In the genomic region with DNA sequence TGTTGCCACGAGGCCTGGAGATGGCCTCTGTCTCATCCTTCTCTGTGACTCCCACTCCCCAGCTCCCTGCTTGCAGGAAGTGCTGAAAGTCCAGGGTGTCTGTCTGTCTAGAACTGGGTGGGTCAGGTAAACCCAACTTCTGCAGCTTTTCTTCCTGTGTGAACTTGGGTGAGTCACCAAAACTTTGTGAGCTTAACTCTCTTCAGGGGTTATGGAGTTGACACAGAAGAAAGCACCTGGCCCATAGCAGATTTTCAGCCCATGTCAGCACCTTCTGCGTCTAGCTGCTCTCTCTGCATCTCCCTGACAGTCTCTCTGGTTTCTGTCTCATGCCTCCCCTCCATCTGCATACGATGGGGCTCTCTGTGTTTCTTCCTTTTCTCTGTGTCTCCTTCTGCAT, we compare ENCODE assay signal across 22 cellular contexts. TPM values are rescaled to one million over a fixed set of nuclear protein-coding genes. Genes with fewer than 3 reads are reported as not detected.
DNase-seq lines count a peak whose midpoint lies in the region; ATAC-seq and TF ChIP-seq lines count a peak whose summit lies in the region.
"Had no signal": no experiment of that assay in that cellular context is flagged by ENCODE, and none has a peak within 500 bp of the region (broad histone marks: within the 10 kb centered on the region; RNA-seq: fewer than 3 reads in every experiment).

No MANE protein-coding gene starts in this region.

- DNase-seq in natural killer cell = no peak
- DNase-seq in natural killer cell treated with Interleukin-12 subunit alpha and Interleukin-12 subunit beta and Interleukin-15 and Interleukin-18, amount 100 ng/mL, for 72 hours (ENCODE audit: low spot score) = no peak
- peak; percentile 77 for DNase-seq in PC-3
- DNase-seq in central memory CD8-positive, alpha-beta T cell (ENCODE audit: low spot score in 2 of 2) = no peak
- no peak for DNase-seq in NCI-H1105 (lab: John Stamatoyannopoulos, UW)
- no peak for DNase-seq in cardiac septum (ENCODE audit: low spot score)
- DNase-seq: CD4-positive, CD25-positive, alpha-beta regulatory T cell; KBM-7; NCI-H1092; NCI-H146; NCI-H1930; NCI-H2107; NCI-H446 treated with DMSO at 0.1 percent for 48 hours; NCI-H526; NCI-H82; Peyer's patch; SK-N-SH; SW 1271 had no signal

- H3K4me3 Mint-ChIP-seq in natural killer cell = no peak overlapping the region
- no peak overlapping the region for H3K4me3 Mint-ChIP-seq in natural killer cell treated with Interleukin-12 subunit alpha and Interleukin-12 subunit beta and Interleukin-15 and Interleukin-18, amount 100 ng/mL, for 72 hours
- H3K4me3 Mint-ChIP-seq in central memory CD8-positive, alpha-beta T cell = no peak overlapping the region
- H3K4me3 Mint-ChIP-seq: CD4-positive, CD25-positive, alpha-beta regulatory T cell had no signal

- peaks cover 33% of the 10 kb centered on the region for H3K27me3 ChIP-seq in PC-3 (ENCODE audit: low read length)

- H3K4me1 ChIP-seq in PC-3 (ENCODE audit: insufficient read depth, low read length) = peaks cover 17% of the 10 kb centered on the region

- H4K20me1 ChIP-seq in PC-3 (ENCODE audit: low read length) = no peaks in the 10 kb centered on the region

- no peak overlapping the region for H3K27ac ChIP-seq in PC-3 (ENCODE audit: low read length)
- H3K27ac ChIP-seq: BLaER1, Peyer's patch had no signal

- no peaks in the 10 kb centered on the region for H3K79me2 ChIP-seq in PC-3 (ENCODE audit: low read length)

- peaks cover 0 to 4% of the 10 kb centered on the region in 2 donors for H3K9me3 Mint-ChIP-seq in natural killer cell
- H3K9me3 Mint-ChIP-seq in natural killer cell treated with Interleukin-12 subunit alpha and Interleukin-12 subunit beta and Interleukin-15 and Interleukin-18, amount 100 ng/mL, for 72 hours = no peaks in the 10 kb centered on the region
- peaks cover 6% of the 10 kb centered on the region for H3K9me3 Mint-ChIP-seq in central memory CD8-positive, alpha-beta T cell

- H3K9ac ChIP-seq in PC-3 (ENCODE audit: low read length) = no peak overlapping the region
- H3K9ac ChIP-seq: BLaER1, SK-N-SH had no signal

- H3K4me1 Mint-ChIP-seq in natural killer cell = peaks cover 17 to 48% of the 10 kb centered on the region in 2 donors
- H3K4me1 Mint-ChIP-seq in natural killer cell treated with Interleukin-12 subunit alpha and Interleukin-12 subunit beta and Interleukin-15 and Interleukin-18, amount 100 ng/mL, for 72 hours (ENCODE audit: low read depth in 2 of 2) = peaks cover 28 to 36% of the 10 kb centered on the region in 2 donors
- H3K4me1 Mint-ChIP-seq in central memory CD8-positive, alpha-beta T cell = peaks cover 43% of the 10 kb centered on the region

- POLR2A ChIA-PET in PC-3 (lab: Charles Lee; ENCODE audit: unreplicated experiment) = no interaction called here

- CTCF ChIA-PET in PC-3 (lab: Charles Lee) = interaction anchor here (1.0 kb wide), 1 partner anchor 125 kb away, joined by 4 read pairs; no protein-coding TSS in a partner anchor

- H3F3A ChIP-seq in PC-3 (ENCODE audit: low read length, unreplicated experiment) = no peaks in the 10 kb centered on the region

- no peaks in the 10 kb centered on the region for H3K9me3 ChIP-seq in PC-3 (ENCODE audit: low read length)
- H3K9me3 ChIP-seq: BLaER1, SK-N-SH had no signal

- ATAC-seq in natural killer cell (peak in 2 of 3 donors; percentile 40 to 55), PC-3 (peak; percentile 50), HG02840 (IDR thresholded peaks at IDR 0.05; ENCODE audit: low FRiP score, unreplicated experiment) (no peak)
- ATAC-seq in natural killer cell treated with Interleukin-12 subunit alpha and Interleukin-12 subunit beta and Interleukin-15 and Interleukin-18, amount 100 ng/mL, for 72 hours = no peak
- peak; percentile 49 for ATAC-seq in central memory CD8-positive, alpha-beta T cell (replicated peaks; ENCODE audit: extremely low read depth, poor library complexity, severe bottlenecking)

- TF ChIP-seq CTCF in natural killer cell (IDR thresholded peaks at IDR 0.05) (no peak), PC-3 (conservative IDR thresholded peaks at IDR 0.05; ENCODE audit: low read depth, low read length) (no peak)

- peaks cover 41% of the 10 kb centered on the region in 2 donors for H3K27me3 Mint-ChIP-seq in natural killer cell (ENCODE audit: low read depth in 2 of 2)
- H3K27me3 Mint-ChIP-seq in natural killer cell treated with Interleukin-12 subunit alpha and Interleukin-12 subunit beta and Interleukin-15 and Interleukin-18, amount 100 ng/mL, for 72 hours = peaks cover 47 to 50% of the 10 kb centered on the region in 2 donors
- H3K27me3 Mint-ChIP-seq in central memory CD8-positive, alpha-beta T cell = peaks cover 83% of the 10 kb centered on the region

- no peak overlapping the region for H3K4me3 ChIP-seq in PC-3 (ENCODE audit: low read length)
- H3K4me3 ChIP-seq: BLaER1, Peyer's patch had no signal

- BruUV-seq in PC-3 (replicated peaks; lab: Mats Ljungman, UMichigan) = no TSS peak

- H3K4me2 ChIP-seq in PC-3 (ENCODE audit: low read length) = no peak overlapping the region
- H3K4me2 ChIP-seq: BLaER1, SK-N-SH had no signal

- no peaks in the 10 kb centered on the region for H3K36me3 Mint-ChIP-seq in natural killer cell
- peaks cover 5% of the 10 kb centered on the region for H3K36me3 Mint-ChIP-seq in natural killer cell treated with Interleukin-12 subunit alpha and Interleukin-12 subunit beta and Interleukin-15 and Interleukin-18, amount 100 ng/mL, for 72 hours
- H3K36me3 Mint-ChIP-seq in central memory CD8-positive, alpha-beta T cell (ENCODE audit: insufficient read depth) = peaks cover 3% of the 10 kb centered on the region
- H3K36me3 Mint-ChIP-seq: CD4-positive, CD25-positive, alpha-beta regulatory T cell had no signal

- H3K27ac Mint-ChIP-seq in natural killer cell = no peak overlapping the region
- no peak overlapping the region for H3K27ac Mint-ChIP-seq in natural killer cell treated with Interleukin-12 subunit alpha and Interleukin-12 subunit beta and Interleukin-15 and Interleukin-18, amount 100 ng/mL, for 72 hours
- H3K27ac Mint-ChIP-seq in central memory CD8-positive, alpha-beta T cell (ENCODE audit: low read depth) = no peak overlapping the region

- intact Hi-C loops in natural killer cell (cut with micrococcal nuclease) (no loop called here), PC-3 (cut with micrococcal nuclease) (loop anchor here (5.0 to 10.0 kb wide), 2 partner anchors 70 to 117 kb away; no protein-coding TSS in a partner anchor), cardiac septum (cut with DNase I) (no loop called here)

- H3K9me2 ChIP-seq in PC-3 (replicated peaks; ENCODE audit: low read length) = no peaks in the 10 kb centered on the region
- H3K9me2 ChIP-seq: SK-N-SH had no signal

- H3K36me3 ChIP-seq in PC-3 (ENCODE audit: low read depth, low read length) = no peaks in the 10 kb centered on the region
- H3K36me3 ChIP-seq: BLaER1, Peyer's patch had no signal

- no peak overlapping the region for H2AFZ ChIP-seq in PC-3 (ENCODE audit: low read length)

RNA-seq across cellular contexts. Expression of a gene that starts 4.2 kb away (rescaled TPM):
- total RNA-seq in natural killer cell (not detected), PC-3 (2014; rRNA removed) (not detected in 2 replicates), cardiac septum (not detected)
- not detected for total RNA-seq in natural killer cell treated with Interleukin-12 subunit alpha and Interleukin-12 subunit beta and Interleukin-15 and Interleukin-18, amount 100 ng/mL, for 72 hours
- total RNA-seq: A172; CD4-positive, CD25-positive, alpha-beta regulatory T cell; Peyer's patch had no signal

RNA-seq across cellular contexts. Expression of a gene that starts 22.9 kb away (rescaled TPM):
- total RNA-seq in natural killer cell = 1 to 10 TPM in 2 of 3 donors, under 1 TPM in 1; 0.55 to 2.6 (median 1.5) TPM
- total RNA-seq in natural killer cell treated with Interleukin-12 subunit alpha and Interleukin-12 subunit beta and Interleukin-15 and Interleukin-18, amount 100 ng/mL, for 72 hours = 1 to 10 TPM in 1 of 2 donors, not detected in 1; 1.1 TPM
- total RNA-seq in PC-3 (2014; rRNA removed) = 1.5 TPM in 1 of 2 replicates, not detected in the other
- not detected for total RNA-seq in cardiac septum
- total RNA-seq: A172; CD4-positive, CD25-positive, alpha-beta regulatory T cell; Daoy had no signal

RNA-seq across cellular contexts. Expression of a gene that starts 37.2 kb away (rescaled TPM):
- 100 to 1,000 TPM; 219 to 658 (median 296) TPM for total RNA-seq in natural killer cell
- total RNA-seq in natural killer cell treated with Interleukin-12 subunit alpha and Interleukin-12 subunit beta and Interleukin-15 and Interleukin-18, amount 100 ng/mL, for 72 hours = 10 to 100 TPM; 17.8 to 17.9 TPM
- 58.9 and 63.5 TPM in 2 replicates for total RNA-seq in PC-3 (2014; rRNA removed)
- total RNA-seq in cardiac septum = 211 TPM

RNA-seq across cellular contexts. Expression of a gene that starts 57.8 kb away (rescaled TPM):
- total RNA-seq in natural killer cell (1 to 10 TPM in 1 of 3 donors, not detected in 2; 2.3 TPM), PC-3 (2014; rRNA removed) (0.15 and 0.23 TPM in 2 replicates), cardiac septum (0.11 TPM)
- total RNA-seq in natural killer cell treated with Interleukin-12 subunit alpha and Interleukin-12 subunit beta and Interleukin-15 and Interleukin-18, amount 100 ng/mL, for 72 hours = 1 to 10 TPM in 1 of 2 donors, not detected in 1; 1.7 TPM
- total RNA-seq: CD4-positive, CD25-positive, alpha-beta regulatory T cell; Peyer's patch had no signal

Comparison
In these comparisons a context has a peak if more than half of its experiments do, and no peak if none do; other contexts are left out.
1. ATAC-seq: peak in natural killer cell (2 of 3), PC-3 (single experiment) and central memory CD8-positive, alpha-beta T cell (single experiment); none in natural killer cell treated with Interleukin-12 subunit alpha and Interleukin-12 subunit beta and Interleukin-15 and Interleukin-18, amount 100 ng/mL, for 72 hours (0 of 2) and HG02840 (single experiment).